In genomic region chr6:145142958-145143357, GRCh38 we compare ENCODE assay signal across 1 cellular context.
TF ChIP-seq lines count a peak whose summit lies in the region.

No MANE protein-coding gene starts in this region.

TF ChIP-seq in H1, 55 proteins besides CTCF, POLR2A, EP300 and RAD21:
- TF ChIP-seq E2F6 (IDR thresholded peaks at IDR 0.05), result no peak
- TF ChIP-seq SIX5 (IDR thresholded peaks at IDR 0.05; ENCODE audit: low read depth, low read length), result no peak
- no peak for TF ChIP-seq MAX (IDR thresholded peaks at IDR 0.05)
